ENCODE assay signal across 8 cellular contexts in the genomic region with DNA sequence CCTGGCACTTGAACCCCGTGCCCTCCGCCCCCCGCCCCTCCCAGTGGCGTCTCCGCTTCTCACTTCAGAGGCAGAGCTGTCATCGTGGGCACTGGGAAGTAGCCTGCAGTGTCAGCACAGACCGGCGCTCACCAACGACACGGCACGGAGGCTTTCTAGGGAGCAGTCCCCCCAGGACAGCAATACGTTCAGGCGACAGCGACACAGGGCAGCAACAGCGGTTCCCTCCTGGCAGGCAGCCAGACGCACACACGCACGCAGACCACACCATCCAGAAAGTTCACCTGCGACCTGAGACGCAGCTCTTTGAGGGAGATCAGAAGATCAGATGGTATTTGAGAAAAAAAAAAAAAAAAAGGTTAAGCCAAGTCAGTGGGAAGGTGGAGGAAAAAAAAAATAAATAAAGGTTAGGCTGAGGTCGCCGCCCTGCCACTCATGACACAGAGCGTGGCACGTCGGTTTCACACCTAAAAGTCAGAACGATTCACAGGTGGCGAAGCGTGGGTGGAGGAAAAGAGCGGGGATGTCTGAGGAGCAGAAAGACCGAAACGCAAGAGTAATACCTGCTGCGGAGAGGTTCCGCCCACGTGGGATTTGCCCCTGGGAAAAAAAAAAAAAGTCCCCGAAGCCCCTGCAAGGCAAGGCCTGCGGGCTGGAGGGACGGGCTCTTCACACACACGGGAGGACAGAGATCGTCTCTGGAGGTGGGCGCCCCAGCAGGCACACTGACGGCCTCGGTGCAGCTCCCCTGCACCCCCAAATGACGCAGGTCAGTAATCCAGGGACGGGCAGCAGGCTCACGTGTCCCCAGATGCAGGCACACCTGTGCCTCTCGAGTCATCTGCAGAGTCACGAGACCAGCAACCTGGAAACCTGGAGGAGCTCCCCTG.
DNase-seq lines count a peak whose midpoint lies in the region; ATAC-seq lines count a peak whose summit lies in the region.

No MANE protein-coding gene starts in this region.

- no peaks in the 10 kb centered on the region for H3K9me3 Mint-ChIP-seq in natural killer cell treated with Interleukin-12 subunit alpha and Interleukin-12 subunit beta and Interleukin-15 and Interleukin-18, amount 100 ng/mL, for 72 hours

- peak in 2 of 3 experiments; percentile 71 to 78 for DNase-seq in activated CD8-positive, alpha-beta memory T cell treated with anti-CD3 and anti-CD28 coated beads for 48 hours (ENCODE audit: low read depth in 2 of 3, low spot score in 2 of 3)
- DNase-seq in natural killer cell treated with Interleukin-12 subunit alpha and Interleukin-12 subunit beta and Interleukin-15 and Interleukin-18, amount 100 ng/mL, for 72 hours (ENCODE audit: low spot score): peak; percentile 92
- DNase-seq in NCI-H2196 (lab: John Stamatoyannopoulos, UW; ENCODE audit: unreplicated experiment) (no peak), NCI-H2227 (lab: John Stamatoyannopoulos, UW; ENCODE audit: unreplicated experiment) (no peak), medulla oblongata (ENCODE audit: extremely low spot score) (no peak)

- H3K4me1 Mint-ChIP-seq in natural killer cell treated with Interleukin-12 subunit alpha and Interleukin-12 subunit beta and Interleukin-15 and Interleukin-18, amount 100 ng/mL, for 72 hours (ENCODE audit: low read depth in 2 of 2): peaks cover 29 to 34% of the 10 kb centered on the region in 2 donors

- H3K36me3 Mint-ChIP-seq in natural killer cell treated with Interleukin-12 subunit alpha and Interleukin-12 subunit beta and Interleukin-15 and Interleukin-18, amount 100 ng/mL, for 72 hours: no peaks in the 10 kb centered on the region

- no peaks in the 10 kb centered on the region for H3K27me3 Mint-ChIP-seq in natural killer cell treated with Interleukin-12 subunit alpha and Interleukin-12 subunit beta and Interleukin-15 and Interleukin-18, amount 100 ng/mL, for 72 hours

- ATAC-seq in GM18909 (IDR thresholded peaks at IDR 0.05; ENCODE audit: poor library complexity, unreplicated experiment) (peak; percentile 42), HG03354 (IDR thresholded peaks at IDR 0.05; ENCODE audit: poor library complexity, severe bottlenecking, unreplicated experiment) (peak; percentile 40), GM18868 (IDR thresholded peaks at IDR 0.05; ENCODE audit: unreplicated experiment) (no peak)
- peak; percentile 83 for ATAC-seq in natural killer cell treated with Interleukin-12 subunit alpha and Interleukin-12 subunit beta and Interleukin-15 and Interleukin-18, amount 100 ng/mL, for 72 hours

- H3K27ac Mint-ChIP-seq in natural killer cell treated with Interleukin-12 subunit alpha and Interleukin-12 subunit beta and Interleukin-15 and Interleukin-18, amount 100 ng/mL, for 72 hours: peak overlapping the region; percentile 63 to 87

- H3K4me3 Mint-ChIP-seq in natural killer cell treated with Interleukin-12 subunit alpha and Interleukin-12 subunit beta and Interleukin-15 and Interleukin-18, amount 100 ng/mL, for 72 hours: peak overlapping the region; percentile 93

Comparison
In these comparisons a context has a peak if more than half of its experiments do, and no peak if none do; other contexts are left out.
1. DNase-seq: peak in activated CD8-positive, alpha-beta memory T cell treated with anti-CD3 and anti-CD28 coated beads for 48 hours (2 of 3) and natural killer cell treated with Interleukin-12 subunit alpha and Interleukin-12 subunit beta and Interleukin-15 and Interleukin-18, amount 100 ng/mL, for 72 hours (single experiment); none in NCI-H2196 (single experiment), NCI-H2227 (single experiment) and medulla oblongata (single experiment).